Comparison of ENCODE assay signal across 8 cellular contexts in genomic region chr15:64989331-64990167, GRCh38. TPM values are rescaled to one million over a fixed set of nuclear protein-coding genes. Genes with fewer than 3 reads are reported as not detected.
DNase-seq lines count a peak whose midpoint lies in the region; ATAC-seq and TF ChIP-seq lines count a peak whose summit lies in the region.

Gene SPG21 (minus strand): TSS chr15:64989914. CDS start chr15:64983569, 6,345 bp downstream.

- H4K20me1 ChIP-seq in H9 (ENCODE audit: control insufficient read depth, insufficient read depth, insufficient read length) = no peaks in the 10 kb centered on the region

- no peak within 1 kb of the TSS for H3K23ac ChIP-seq in H9 (ENCODE audit: insufficient read length, low read depth, low read length)

- H3K27me3 ChIP-seq in H9 (ENCODE audit: insufficient read depth, low read length) = no peaks in the 10 kb centered on the region

- no CpG with 5 or more reads among the region's 78 CpGs for WGBS in H9 (ENCODE audit: extremely low coverage, insufficient read length, low lambda C conversion rate)

- H3K23me2 ChIP-seq in H9 (ENCODE audit: insufficient read length, low read depth, low read length, poor library complexity, severe bottlenecking) = no peaks in the 10 kb centered on the region

- no peak within 1 kb of the TSS for H4K5ac ChIP-seq in H9 (ENCODE audit: insufficient read length, low read depth, low read length)

- no peak within 1 kb of the TSS for H2BK12ac ChIP-seq in H9 (ENCODE audit: insufficient read length, low read depth, low read length)

- peak within 1 kb of the TSS; percentile 8 for H3K18ac ChIP-seq in H9 (ENCODE audit: insufficient read length, low read depth, low read length)

- H3K27me3 Mint-ChIP-seq in H9 (ENCODE audit: low read depth) = no peaks in the 10 kb centered on the region; the same call in 1 of the 2 replicates
- H3K27me3 Mint-ChIP-seq in natural killer cell treated with Interleukin-12 subunit alpha and Interleukin-12 subunit beta and Interleukin-15 and Interleukin-18, amount 100 ng/mL, for 72 hours = no peaks in the 10 kb centered on the region

- peak; percentile 98 to 99 for ATAC-seq in natural killer cell treated with Interleukin-12 subunit alpha and Interleukin-12 subunit beta and Interleukin-15 and Interleukin-18, amount 100 ng/mL, for 72 hours

- H3K9me3 ChIP-seq in H9 (ENCODE audit: control insufficient read depth, low read depth, low read length) = no peaks in the 10 kb centered on the region

- peak within 1 kb of the TSS; percentile 31 for H3K9ac ChIP-seq in H9 (ENCODE audit: extremely low read depth, insufficient read length, low read length)

- peak within 1 kb of the TSS; percentile 62 for H3K4me2 ChIP-seq in H9 (ENCODE audit: insufficient read depth, insufficient read length, low read length)

- H3K79me2 ChIP-seq in H9 (ENCODE audit: insufficient read depth, low read length) = no peaks in the 10 kb centered on the region

- H3K4me3 ChIP-seq in fibroblast of pulmonary artery (replicated peaks; ENCODE audit: low read depth, low read length) = peak within 1 kb of the TSS; percentile 95

- no peaks in the 10 kb centered on the region for H3K4me1 ChIP-seq in H9 (ENCODE audit: insufficient read depth, low read length)

- no peak within 1 kb of the TSS for H2BK120ac ChIP-seq in H9 (ENCODE audit: low read depth, low read length, poor library complexity, severe bottlenecking)

- no peaks in the 10 kb centered on the region for H3K9me3 Mint-ChIP-seq in H9
- no peaks in the 10 kb centered on the region for H3K9me3 Mint-ChIP-seq in natural killer cell treated with Interleukin-12 subunit alpha and Interleukin-12 subunit beta and Interleukin-15 and Interleukin-18, amount 100 ng/mL, for 72 hours

- peaks cover 9 to 18% of the 10 kb centered on the region in 2 experiments for H3K4me1 Mint-ChIP-seq in H9
- H3K4me1 Mint-ChIP-seq in natural killer cell treated with Interleukin-12 subunit alpha and Interleukin-12 subunit beta and Interleukin-15 and Interleukin-18, amount 100 ng/mL, for 72 hours (ENCODE audit: low read depth in 2 of 2) = peaks cover 33 to 45% of the 10 kb centered on the region in 2 donors

- H3K36me3 Mint-ChIP-seq in H9 (ENCODE audit: insufficient read depth in 1 of 3, low read depth in 3 of 3) = no peaks in the 10 kb centered on the region; a peak in 1 of 7 replicates
- peaks cover 5% of the 10 kb centered on the region for H3K36me3 Mint-ChIP-seq in natural killer cell treated with Interleukin-12 subunit alpha and Interleukin-12 subunit beta and Interleukin-15 and Interleukin-18, amount 100 ng/mL, for 72 hours

- no peak within 1 kb of the TSS for H3K4ac ChIP-seq in H9 (ENCODE audit: low read depth, low read length)

- H3K27ac Mint-ChIP-seq in H9 = peak within 1 kb of the TSS; percentile 85 to 93 (median 88); a peak in 5 of 7 replicates
- peak within 1 kb of the TSS; percentile 72 to 97 for H3K27ac Mint-ChIP-seq in natural killer cell treated with Interleukin-12 subunit alpha and Interleukin-12 subunit beta and Interleukin-15 and Interleukin-18, amount 100 ng/mL, for 72 hours

- H3K14ac ChIP-seq in H9 (ENCODE audit: insufficient read depth, low read length) = no peak within 1 kb of the TSS

- H3K56ac ChIP-seq in H9 (ENCODE audit: insufficient read length, low read depth, low read length) = no peak within 1 kb of the TSS

- no peak within 1 kb of the TSS for H2BK5ac ChIP-seq in H9 (ENCODE audit: insufficient read length, low read length)

- no peak within 1 kb of the TSS for H2AK5ac ChIP-seq in H9 (ENCODE audit: insufficient read length, low read length)

- H2AFZ ChIP-seq in H9 (ENCODE audit: low read length) = peak within 1 kb of the TSS; percentile 93

- no peak within 1 kb of the TSS for H4K91ac ChIP-seq in H9 (ENCODE audit: insufficient read length, low read depth, low read length)

- no peak within 1 kb of the TSS for H3T11ph ChIP-seq in H9 (ENCODE audit: low read length)

- no peak within 1 kb of the TSS for H2BK15ac ChIP-seq in H9 (ENCODE audit: low read depth, low read length)

- H3K27ac ChIP-seq in H9 (ENCODE audit: insufficient read length, low read depth, low read length) = no peak within 1 kb of the TSS

- no peak within 1 kb of the TSS for H4K8ac ChIP-seq in H9 (replicated peaks; ENCODE audit: insufficient read length, low read depth, low read length)

- DNase-seq in ELR (ENCODE audit: low read depth) (peak; percentile 92), H9 (peak; percentile 91), M059J (ENCODE audit: low read depth) (peak; percentile 89), fibroblast of pulmonary artery (ENCODE audit: low read depth) (peak; percentile 96)
- DNase-seq in activated T-helper 9 cell treated with anti-CD3 and anti-CD28 coated beads, Interleukin-2, amount 50 U/mL, for 16 hours (ENCODE audit: low read depth) = peak; percentile 89
- DNase-seq in natural killer cell treated with Interleukin-12 subunit alpha and Interleukin-12 subunit beta and Interleukin-15 and Interleukin-18, amount 100 ng/mL, for 72 hours (ENCODE audit: low spot score) = peak; percentile 96
- DNase-seq in stimulated activated naive CD4-positive, alpha-beta T cell treated with Interleukin-2 at 50 U/mL for 16 hours (lab: John Stamatoyannopoulos, UW) = peak; percentile 90

- H2BK20ac ChIP-seq in H9 (ENCODE audit: low read depth, low read length, poor library complexity, severe bottlenecking) = no peak within 1 kb of the TSS

- TF ChIP-seq POLR2A in Raji (IDR thresholded peaks at IDR 0.05; ENCODE audit: insufficient read depth, low read depth, low read length) = peak; percentile 80

- TF ChIP-seq CTCF in H9 (conservative IDR thresholded peaks at IDR 0.05) = no peak
- no peak for TF ChIP-seq CTCF in fibroblast of pulmonary artery (IDR thresholded peaks at IDR 0.05; ENCODE audit: low read length, missing control alignments)

- H3K4me3 Mint-ChIP-seq in H9 = peak within 1 kb of the TSS; percentile 96 to 97
- peak within 1 kb of the TSS; percentile 100 for H3K4me3 Mint-ChIP-seq in natural killer cell treated with Interleukin-12 subunit alpha and Interleukin-12 subunit beta and Interleukin-15 and Interleukin-18, amount 100 ng/mL, for 72 hours

- H3K79me1 ChIP-seq in H9 (ENCODE audit: insufficient read depth, low read depth, low read length, poor library complexity, severe bottlenecking) = no peaks in the 10 kb centered on the region

RNA-seq across cellular contexts. Expression of gene SPG21, which starts in this region (rescaled TPM):
- 64.2 and 66.6 TPM in 2 replicates for total RNA-seq in H9 (2021)
- total RNA-seq in M059J (2014; rRNA removed; shearing (Covaris generic)) = 93.2 and 94.8 TPM in 2 replicates
- total RNA-seq in natural killer cell treated with Interleukin-12 subunit alpha and Interleukin-12 subunit beta and Interleukin-15 and Interleukin-18, amount 100 ng/mL, for 72 hours = 10 to 100 TPM; 39.1 to 67.9 TPM
